ENCODE assay signal across 1 cellular context in the genomic region with DNA sequence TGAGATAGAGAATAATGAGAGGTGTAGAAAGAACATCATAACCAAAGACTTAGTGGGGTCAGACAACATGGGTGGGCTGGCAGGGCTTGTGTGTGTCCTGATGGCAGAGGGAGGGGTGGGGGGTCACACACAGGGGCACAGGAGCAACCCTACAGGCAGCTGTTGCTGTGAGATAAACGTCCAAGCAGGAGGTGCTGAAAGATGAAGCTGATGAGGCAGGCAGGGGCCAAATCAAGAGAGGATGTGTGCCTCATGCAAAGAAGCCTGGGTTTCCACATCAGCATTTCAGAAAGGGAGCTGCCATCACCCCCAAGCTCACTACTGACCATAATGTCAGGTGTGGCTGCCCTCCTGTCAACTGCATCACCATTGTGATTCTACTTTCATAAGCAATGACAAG.
TF ChIP-seq lines count a peak whose summit lies in the region.

No MANE protein-coding gene starts in this region.

TF ChIP-seq in K562, 482 proteins besides CTCF, POLR2A, EP300 and RAD21 (continued from another document and continues in another):
- TF ChIP-seq ZNF609 (CRISPR knock-in tag; IDR thresholded peaks at IDR 0.05; ENCODE audit: borderline replicate concordance) (no peak), MTA3 (IDR thresholded peaks at IDR 0.05; ENCODE audit: borderline replicate concordance) (no peak), POLR3A (IDR thresholded peaks at IDR 0.05; ENCODE audit: borderline replicate concordance, extremely low read depth, insufficient read depth, insufficient read length) (no peak), BCOR (IDR thresholded peaks at IDR 0.05) (no peak), MAZ (CRISPR knock-in tag; conservative IDR thresholded peaks at IDR 0.05 in 1 of 2, IDR thresholded peaks at IDR 0.05 in 1 of 2) (peak in 1 of 2 experiments; percentile 49; a peak in 1 of 4 replicates), CEBPG (CRISPR knock-in tag; IDR thresholded peaks at IDR 0.05) (no peak), CEBPG (tag; conservative IDR thresholded peaks at IDR 0.05 in 1 of 2, IDR thresholded peaks at IDR 0.05 in 1 of 2) (no peak), DPF2 (IDR thresholded peaks at IDR 0.05) (peak; percentile 89), ZNF764 (CRISPR knock-in tag; IDR thresholded peaks at IDR 0.05; ENCODE audit: low read depth) (no peak), MIER1 (IDR thresholded peaks at IDR 0.05; ENCODE audit: low read depth) (no peak), RBFOX2 (IDR thresholded peaks at IDR 0.05; ENCODE audit: low read depth, low read length) (no peak), NR2F6 (CRISPR knock-in tag; IDR thresholded peaks at IDR 0.05) (no peak), HDGF (IDR thresholded peaks at IDR 0.05) (no peak), HNRNPH1 (optimal IDR thresholded peaks at IDR 0.05; ENCODE audit: low read depth, low read length) (no peak), PHB2 (IDR thresholded peaks at IDR 0.05; ENCODE audit: low read depth) (no peak), SMARCC2 (IDR thresholded peaks at IDR 0.05; ENCODE audit: low read depth) (peak; percentile 29; the same call in 1 of the 2 replicates), SREBF1 (IDR thresholded peaks at IDR 0.05; ENCODE audit: borderline replicate concordance, low read depth, low read length) (no peak), SMAD1 (IDR thresholded peaks at IDR 0.05; ENCODE audit: low read depth, low read length, partially characterized antibody) (no peak), NCOA4 (IDR thresholded peaks at IDR 0.05; ENCODE audit: partially characterized antibody) (no peak), PRPF4 (IDR thresholded peaks at IDR 0.05; ENCODE audit: insufficient read depth, low read depth, low read length, poor library complexity, severe bottlenecking) (no peak), JUND (IDR thresholded peaks at IDR 0.05; ENCODE audit: borderline replicate concordance, low read depth, low read length) (no peak), JUND (tag; IDR thresholded peaks at IDR 0.05; ENCODE audit: borderline replicate concordance, low read depth, low read length) (peak; percentile 28; the same call in 1 of the 3 replicates), CTBP1 (IDR thresholded peaks at IDR 0.05; ENCODE audit: borderline replicate concordance) (peak; percentile 61; the same call in 1 of the 2 replicates), ZNF23 (CRISPR knock-in tag; IDR thresholded peaks at IDR 0.05) (no peak), FOXP1 (CRISPR knock-in tag; IDR thresholded peaks at IDR 0.05) (no peak), ZKSCAN1 (IDR thresholded peaks at IDR 0.05; ENCODE audit: low read depth, low read length) (no peak), IRF9 (tag; IDR thresholded peaks at IDR 0.05) (no peak), RFX5 (IDR thresholded peaks at IDR 0.05; ENCODE audit: low read depth, low read length) (no peak), HDAC2 (IDR thresholded peaks at IDR 0.05) (no peak), PKNOX1 (IDR thresholded peaks at IDR 0.05) (0 out of 2 replicates have a peak, but pooled peaks have one; percentile 40), NCOA1 (IDR thresholded peaks at IDR 0.05; ENCODE audit: low read depth) (no peak), ZNF431 (CRISPR knock-in tag; IDR thresholded peaks at IDR 0.05) (no peak), TSC22D4 (tag; IDR thresholded peaks at IDR 0.05) (no peak), NFIC (IDR thresholded peaks at IDR 0.05) (peak; percentile 53), E4F1 (CRISPR knock-in tag; IDR thresholded peaks at IDR 0.05; ENCODE audit: borderline replicate concordance) (no peak), HDAC1 (IDR thresholded peaks at IDR 0.05) (peak in 1 of 2 experiments; percentile 53; a peak in 1 of 4 replicates), SMAD4 (CRISPR knock-in tag; conservative IDR thresholded peaks at IDR 0.05) (0 out of 2 replicates have a peak, but pooled peaks have one; percentile 13), DMBX1 (CRISPR knock-in tag; IDR thresholded peaks at IDR 0.05; ENCODE audit: borderline replicate concordance) (no peak)
- TF ChIP-seq, protein P1, sequence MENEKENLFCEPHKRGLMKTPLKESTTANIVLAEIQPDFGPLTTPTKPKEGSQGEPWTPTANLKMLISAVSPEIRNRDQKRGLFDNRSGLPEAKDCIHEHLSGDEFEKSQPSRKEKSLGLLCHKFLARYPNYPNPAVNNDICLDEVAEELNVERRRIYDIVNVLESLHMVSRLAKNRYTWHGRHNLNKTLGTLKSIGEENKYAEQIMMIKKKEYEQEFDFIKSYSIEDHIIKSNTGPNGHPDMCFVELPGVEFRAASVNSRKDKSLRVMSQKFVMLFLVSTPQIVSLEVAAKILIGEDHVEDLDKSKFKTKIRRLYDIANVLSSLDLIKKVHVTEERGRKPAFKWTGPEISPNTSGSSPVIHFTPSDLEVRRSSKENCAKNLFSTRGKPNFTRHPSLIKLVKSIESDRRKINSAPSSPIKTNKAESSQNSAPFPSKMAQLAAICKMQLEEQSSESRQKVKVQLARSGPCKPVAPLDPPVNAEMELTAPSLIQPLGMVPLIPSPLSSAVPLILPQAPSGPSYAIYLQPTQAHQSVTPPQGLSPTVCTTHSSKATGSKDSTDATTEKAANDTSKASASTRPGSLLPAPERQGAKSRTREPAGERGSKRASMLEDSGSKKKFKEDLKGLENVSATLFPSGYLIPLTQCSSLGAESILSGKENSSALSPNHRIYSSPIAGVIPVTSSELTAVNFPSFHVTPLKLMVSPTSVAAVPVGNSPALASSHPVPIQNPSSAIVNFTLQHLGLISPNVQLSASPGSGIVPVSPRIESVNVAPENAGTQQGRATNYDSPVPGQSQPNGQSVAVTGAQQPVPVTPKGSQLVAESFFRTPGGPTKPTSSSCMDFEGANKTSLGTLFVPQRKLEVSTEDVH (IDR thresholded peaks at IDR 0.05; ENCODE audit: low read depth, partially characterized antibody), result no peak
- TF ChIP-seq, protein P2, sequence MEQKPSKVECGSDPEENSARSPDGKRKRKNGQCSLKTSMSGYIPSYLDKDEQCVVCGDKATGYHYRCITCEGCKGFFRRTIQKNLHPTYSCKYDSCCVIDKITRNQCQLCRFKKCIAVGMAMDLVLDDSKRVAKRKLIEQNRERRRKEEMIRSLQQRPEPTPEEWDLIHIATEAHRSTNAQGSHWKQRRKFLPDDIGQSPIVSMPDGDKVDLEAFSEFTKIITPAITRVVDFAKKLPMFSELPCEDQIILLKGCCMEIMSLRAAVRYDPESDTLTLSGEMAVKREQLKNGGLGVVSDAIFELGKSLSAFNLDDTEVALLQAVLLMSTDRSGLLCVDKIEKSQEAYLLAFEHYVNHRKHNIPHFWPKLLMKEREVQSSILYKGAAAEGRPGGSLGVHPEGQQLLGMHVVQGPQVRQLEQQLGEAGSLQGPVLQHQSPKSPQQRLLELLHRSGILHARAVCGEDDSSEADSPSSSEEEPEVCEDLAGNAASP (IDR thresholded peaks at IDR 0.05), result no peak
- TF ChIP-seq, protein P3, sequence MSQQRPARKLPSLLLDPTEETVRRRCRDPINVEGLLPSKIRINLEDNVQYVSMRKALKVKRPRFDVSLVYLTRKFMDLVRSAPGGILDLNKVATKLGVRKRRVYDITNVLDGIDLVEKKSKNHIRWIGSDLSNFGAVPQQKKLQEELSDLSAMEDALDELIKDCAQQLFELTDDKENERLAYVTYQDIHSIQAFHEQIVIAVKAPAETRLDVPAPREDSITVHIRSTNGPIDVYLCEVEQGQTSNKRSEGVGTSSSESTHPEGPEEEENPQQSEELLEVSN (IDR thresholded peaks at IDR 0.05; ENCODE audit: borderline replicate concordance in 1 of 2, extremely low read depth in 1 of 2, insufficient read depth in 1 of 2, insufficient read length in 1 of 2, low read depth in 1 of 2, low read length in 1 of 2, poor library complexity in 1 of 2, severe bottlenecking in 1 of 2), result no peak
- TF ChIP-seq, protein P4, sequence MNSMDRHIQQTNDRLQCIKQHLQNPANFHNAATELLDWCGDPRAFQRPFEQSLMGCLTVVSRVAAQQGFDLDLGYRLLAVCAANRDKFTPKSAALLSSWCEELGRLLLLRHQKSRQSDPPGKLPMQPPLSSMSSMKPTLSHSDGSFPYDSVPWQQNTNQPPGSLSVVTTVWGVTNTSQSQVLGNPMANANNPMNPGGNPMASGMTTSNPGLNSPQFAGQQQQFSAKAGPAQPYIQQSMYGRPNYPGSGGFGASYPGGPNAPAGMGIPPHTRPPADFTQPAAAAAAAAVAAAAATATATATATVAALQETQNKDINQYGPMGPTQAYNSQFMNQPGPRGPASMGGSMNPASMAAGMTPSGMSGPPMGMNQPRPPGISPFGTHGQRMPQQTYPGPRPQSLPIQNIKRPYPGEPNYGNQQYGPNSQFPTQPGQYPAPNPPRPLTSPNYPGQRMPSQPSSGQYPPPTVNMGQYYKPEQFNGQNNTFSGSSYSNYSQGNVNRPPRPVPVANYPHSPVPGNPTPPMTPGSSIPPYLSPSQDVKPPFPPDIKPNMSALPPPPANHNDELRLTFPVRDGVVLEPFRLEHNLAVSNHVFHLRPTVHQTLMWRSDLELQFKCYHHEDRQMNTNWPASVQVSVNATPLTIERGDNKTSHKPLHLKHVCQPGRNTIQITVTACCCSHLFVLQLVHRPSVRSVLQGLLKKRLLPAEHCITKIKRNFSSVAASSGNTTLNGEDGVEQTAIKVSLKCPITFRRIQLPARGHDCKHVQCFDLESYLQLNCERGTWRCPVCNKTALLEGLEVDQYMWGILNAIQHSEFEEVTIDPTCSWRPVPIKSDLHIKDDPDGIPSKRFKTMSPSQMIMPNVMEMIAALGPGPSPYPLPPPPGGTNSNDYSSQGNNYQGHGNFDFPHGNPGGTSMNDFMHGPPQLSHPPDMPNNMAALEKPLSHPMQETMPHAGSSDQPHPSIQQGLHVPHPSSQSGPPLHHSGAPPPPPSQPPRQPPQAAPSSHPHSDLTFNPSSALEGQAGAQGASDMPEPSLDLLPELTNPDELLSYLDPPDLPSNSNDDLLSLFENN (IDR thresholded peaks at IDR 0.05; ENCODE audit: low read depth in 2 of 2, low read length in 2 of 2), result 0 out of 4 replicates have a peak, but pooled peaks of 1 of the 2 experiments have one; percentile 20
